ENCODE assay signal across 16 cellular contexts in the genomic region with DNA sequence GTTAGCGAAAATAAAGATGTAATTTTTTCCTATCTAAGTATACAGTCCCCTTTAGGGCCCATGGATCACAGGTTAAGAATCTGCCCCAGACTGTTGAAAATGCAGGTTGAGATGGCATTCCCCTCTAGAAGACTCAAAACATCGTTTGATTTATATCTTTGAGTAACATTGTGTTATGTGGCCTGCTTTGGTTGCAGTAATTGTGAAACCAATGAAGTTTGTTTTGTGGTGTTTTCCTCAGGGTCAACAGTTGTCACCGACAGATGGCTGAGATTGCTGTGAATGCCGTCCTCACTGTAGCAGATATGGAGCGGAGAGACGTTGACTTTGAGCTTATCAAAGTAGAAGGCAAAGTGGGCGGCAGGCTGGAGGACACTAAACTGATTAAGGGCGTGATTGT. TPM values are rescaled to one million over a fixed set of nuclear protein-coding genes. Genes with fewer than 3 reads are reported as not detected.
"Had no signal": no experiment of that assay in that cellular context is flagged by ENCODE, and none has a peak within 500 bp of the region (broad histone marks: within the 10 kb centered on the region; RNA-seq: fewer than 3 reads in every experiment).

No MANE protein-coding gene starts in this region.

- DNase-seq: activated CD4-positive, alpha-beta T cell treated with anti-CD3 and anti-CD28 coated beads, Interleukin-2, amount 10 ng/mL, durations not matched to agents 7 days and 5 days; activated CD8-positive, alpha-beta memory T cell treated with anti-CD3 and anti-CD28 coated beads, Interleukin-2, amount 50 U/mL, for 4 hours; activated gamma-delta T cell; amygdala; immature natural killer cell; left cardiac atrium; midbrain; pancreas; SJCRH30; stimulated activated CD4-positive, alpha-beta T cell treated with anti-CD3 and anti-CD28 coated beads, Interleukin-2, amount 100 ng/mL, for 48 hours; stomach; SW 1271 had no signal

- H3K4me3 Mint-ChIP-seq: activated CD4-positive, alpha-beta T cell treated with anti-CD3 and anti-CD28 coated beads, Interleukin-2, amount 10 ng/mL, durations not matched to agents 7 days and 5 days; brain; dendritic cell treated with granulocyte-macrophage colony-stimulating factor and Interleukin-4, amounts not matched to agents 40 ng/mL and 50 ng/mL, for 4 days; immature natural killer cell; T-helper 2 cell treated with Interferon-gamma antibody and Interleukin-4, amounts not matched to agents 5 μg/mL and 100 μg/mL, for 36 hours had no signal

- H3K27ac Mint-ChIP-seq: activated CD4-positive, alpha-beta T cell treated with anti-CD3 and anti-CD28 coated beads, Interleukin-2, amount 10 ng/mL, durations not matched to agents 7 days and 5 days; brain; dendritic cell treated with granulocyte-macrophage colony-stimulating factor and Interleukin-4, amounts not matched to agents 40 ng/mL and 50 ng/mL, for 4 days; T-helper 2 cell treated with Interferon-gamma antibody and Interleukin-4, amounts not matched to agents 5 μg/mL and 100 μg/mL, for 36 hours had no signal

- H3K9me3 Mint-ChIP-seq: activated CD4-positive, alpha-beta T cell treated with anti-CD3 and anti-CD28 coated beads, Interleukin-2, amount 10 ng/mL, durations not matched to agents 7 days and 5 days; dendritic cell treated with granulocyte-macrophage colony-stimulating factor and Interleukin-4, amounts not matched to agents 40 ng/mL and 50 ng/mL, for 4 days; immature natural killer cell; T-helper 2 cell treated with Interferon-gamma antibody and Interleukin-4, amounts not matched to agents 5 μg/mL and 100 μg/mL, for 36 hours had no signal

- ATAC-seq: esophagus mucosa, left cardiac atrium, pancreas had no signal

- H3K27me3 Mint-ChIP-seq: activated CD4-positive, alpha-beta T cell treated with anti-CD3 and anti-CD28 coated beads, Interleukin-2, amount 10 ng/mL, durations not matched to agents 7 days and 5 days; dendritic cell treated with granulocyte-macrophage colony-stimulating factor and Interleukin-4, amounts not matched to agents 40 ng/mL and 50 ng/mL, for 4 days had no signal

RNA-seq across cellular contexts. Expression of gene CMBL, which starts 49.8 kb away (rescaled TPM):
- total RNA-seq: SJCRH30 had no signal
